ENCODE assay signal across 1 cellular context in the genomic region with DNA sequence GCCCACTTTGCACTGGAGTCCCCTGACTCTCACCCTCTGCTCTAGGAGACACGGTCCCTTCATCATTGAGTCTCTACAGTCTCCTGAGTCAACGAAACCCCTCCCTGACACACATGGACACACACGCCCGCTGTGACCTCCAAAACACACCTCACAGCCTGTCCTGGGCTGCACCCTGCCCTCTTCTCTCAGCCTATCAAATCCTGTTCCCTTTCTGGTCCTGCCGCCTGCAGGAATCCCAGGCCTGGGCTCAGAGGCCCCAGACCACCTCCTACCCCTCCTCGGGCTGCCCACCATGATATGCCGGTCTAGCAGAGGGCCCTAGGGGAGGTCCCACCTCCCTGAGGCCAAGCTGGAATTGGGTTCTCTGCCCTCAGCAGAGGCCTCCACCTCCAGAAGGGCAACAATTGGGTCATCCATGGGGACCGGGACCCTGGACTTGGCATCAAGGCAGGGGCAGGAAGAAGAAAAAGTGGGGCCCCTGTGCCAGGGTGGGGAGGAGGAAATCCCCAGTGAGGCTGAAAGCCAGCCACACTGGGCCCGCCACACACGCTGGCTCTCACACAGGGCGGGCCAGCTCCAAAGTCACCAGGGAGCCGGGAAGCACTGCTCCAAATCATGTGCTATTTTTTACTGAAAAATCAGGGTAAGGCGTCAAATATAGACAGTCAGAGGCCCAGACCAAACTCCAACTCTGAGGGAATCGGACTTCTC.
TF ChIP-seq lines count a peak whose summit lies in the region.

No MANE protein-coding gene starts in this region.

TF ChIP-seq in GM23338, 12 proteins besides CTCF, POLR2A, EP300 and RAD21:
- TF ChIP-seq, protein P1, sequence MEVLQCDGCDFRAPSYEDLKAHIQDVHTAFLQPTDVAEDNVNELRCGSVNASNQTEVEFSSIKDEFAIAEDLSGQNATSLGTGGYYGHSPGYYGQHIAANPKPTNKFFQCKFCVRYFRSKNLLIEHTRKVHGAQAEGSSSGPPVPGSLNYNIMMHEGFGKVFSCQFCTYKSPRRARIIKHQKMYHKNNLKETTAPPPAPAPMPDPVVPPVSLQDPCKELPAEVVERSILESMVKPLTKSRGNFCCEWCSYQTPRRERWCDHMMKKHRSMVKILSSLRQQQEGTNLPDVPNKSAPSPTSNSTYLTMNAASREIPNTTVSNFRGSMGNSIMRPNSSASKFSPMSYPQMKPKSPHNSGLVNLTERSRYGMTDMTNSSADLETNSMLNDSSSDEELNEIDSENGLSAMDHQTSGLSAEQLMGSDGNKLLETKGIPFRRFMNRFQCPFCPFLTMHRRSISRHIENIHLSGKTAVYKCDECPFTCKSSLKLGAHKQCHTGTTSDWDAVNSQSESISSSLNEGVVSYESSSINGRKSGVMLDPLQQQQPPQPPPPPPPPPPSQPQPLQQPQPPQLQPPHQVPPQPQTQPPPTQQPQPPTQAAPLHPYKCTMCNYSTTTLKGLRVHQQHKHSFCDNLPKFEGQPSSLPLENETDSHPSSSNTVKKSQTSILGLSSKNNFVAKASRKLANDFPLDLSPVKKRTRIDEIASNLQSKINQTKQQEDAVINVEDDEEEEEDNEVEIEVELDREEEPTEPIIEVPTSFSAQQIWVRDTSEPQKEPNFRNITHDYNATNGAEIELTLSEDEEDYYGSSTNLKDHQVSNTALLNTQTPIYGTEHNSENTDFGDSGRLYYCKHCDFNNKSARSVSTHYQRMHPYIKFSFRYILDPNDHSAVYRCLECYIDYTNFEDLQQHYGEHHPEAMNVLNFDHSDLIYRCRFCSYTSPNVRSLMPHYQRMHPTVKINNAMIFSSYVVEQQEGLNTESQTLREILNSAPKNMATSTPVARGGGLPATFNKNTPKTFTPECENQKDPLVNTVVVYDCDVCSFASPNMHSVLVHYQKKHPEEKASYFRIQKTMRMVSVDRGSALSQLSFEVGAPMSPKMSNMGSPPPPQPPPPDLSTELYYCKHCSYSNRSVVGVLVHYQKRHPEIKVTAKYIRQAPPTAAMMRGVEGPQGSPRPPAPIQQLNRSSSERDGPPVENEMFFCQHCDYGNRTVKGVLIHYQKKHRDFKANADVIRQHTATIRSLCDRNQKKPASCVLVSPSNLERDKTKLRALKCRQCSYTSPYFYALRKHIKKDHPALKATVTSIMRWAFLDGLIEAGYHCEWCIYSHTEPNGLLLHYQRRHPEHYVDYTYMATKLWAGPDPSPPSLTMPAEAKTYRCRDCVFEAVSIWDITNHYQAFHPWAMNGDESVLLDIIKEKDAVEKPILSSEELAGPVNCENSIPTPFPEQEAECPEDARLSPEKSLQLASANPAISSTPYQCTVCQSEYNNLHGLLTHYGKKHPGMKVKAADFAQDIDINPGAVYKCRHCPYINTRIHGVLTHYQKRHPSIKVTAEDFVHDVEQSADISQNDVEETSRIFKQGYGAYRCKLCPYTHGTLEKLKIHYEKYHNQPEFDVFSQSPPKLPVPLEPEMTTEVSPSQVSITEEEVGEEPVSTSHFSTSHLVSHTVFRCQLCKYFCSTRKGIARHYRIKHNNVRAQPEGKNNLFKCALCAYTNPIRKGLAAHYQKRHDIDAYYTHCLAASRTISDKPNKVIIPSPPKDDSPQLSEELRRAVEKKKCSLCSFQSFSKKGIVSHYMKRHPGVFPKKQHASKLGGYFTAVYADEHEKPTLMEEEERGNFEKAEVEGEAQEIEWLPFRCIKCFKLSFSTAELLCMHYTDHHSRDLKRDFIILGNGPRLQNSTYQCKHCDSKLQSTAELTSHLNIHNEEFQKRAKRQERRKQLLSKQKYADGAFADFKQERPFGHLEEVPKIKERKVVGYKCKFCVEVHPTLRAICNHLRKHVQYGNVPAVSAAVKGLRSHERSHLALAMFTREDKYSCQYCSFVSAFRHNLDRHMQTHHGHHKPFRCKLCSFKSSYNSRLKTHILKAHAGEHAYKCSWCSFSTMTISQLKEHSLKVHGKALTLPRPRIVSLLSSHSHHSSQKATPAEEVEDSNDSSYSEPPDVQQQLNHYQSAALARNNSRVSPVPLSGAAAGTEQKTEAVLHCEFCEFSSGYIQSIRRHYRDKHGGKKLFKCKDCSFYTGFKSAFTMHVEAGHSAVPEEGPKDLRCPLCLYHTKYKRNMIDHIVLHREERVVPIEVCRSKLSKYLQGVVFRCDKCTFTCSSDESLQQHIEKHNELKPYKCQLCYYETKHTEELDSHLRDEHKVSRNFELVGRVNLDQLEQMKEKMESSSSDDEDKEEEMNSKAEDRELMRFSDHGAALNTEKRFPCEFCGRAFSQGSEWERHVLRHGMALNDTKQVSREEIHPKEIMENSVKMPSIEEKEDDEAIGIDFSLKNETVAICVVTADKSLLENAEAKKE (CRISPR knock-in tag; IDR thresholded peaks at IDR 0.05): no peak
- no peak for TF ChIP-seq ZNF114 (CRISPR knock-in tag; IDR thresholded peaks at IDR 0.05)
- TF ChIP-seq STAT1 (IDR thresholded peaks at IDR 0.05; ENCODE audit: unreplicated experiment): no peak
- TF ChIP-seq NANOG (IDR thresholded peaks at IDR 0.05; ENCODE audit: borderline replicate concordance): no peak
- TF ChIP-seq, protein P2, sequence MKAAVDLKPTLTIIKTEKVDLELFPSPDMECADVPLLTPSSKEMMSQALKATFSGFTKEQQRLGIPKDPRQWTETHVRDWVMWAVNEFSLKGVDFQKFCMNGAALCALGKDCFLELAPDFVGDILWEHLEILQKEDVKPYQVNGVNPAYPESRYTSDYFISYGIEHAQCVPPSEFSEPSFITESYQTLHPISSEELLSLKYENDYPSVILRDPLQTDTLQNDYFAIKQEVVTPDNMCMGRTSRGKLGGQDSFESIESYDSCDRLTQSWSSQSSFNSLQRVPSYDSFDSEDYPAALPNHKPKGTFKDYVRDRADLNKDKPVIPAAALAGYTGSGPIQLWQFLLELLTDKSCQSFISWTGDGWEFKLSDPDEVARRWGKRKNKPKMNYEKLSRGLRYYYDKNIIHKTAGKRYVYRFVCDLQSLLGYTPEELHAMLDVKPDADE (IDR thresholded peaks at IDR 0.05): no peak
- TF ChIP-seq ZNF331 (CRISPR knock-in tag; IDR thresholded peaks at IDR 0.05; ENCODE audit: low read depth): no peak
- no peak for TF ChIP-seq JUNB (IDR thresholded peaks at IDR 0.05; ENCODE audit: unreplicated experiment)
- TF ChIP-seq EZH2phosphoT487 (IDR thresholded peaks at IDR 0.05; ENCODE audit: unreplicated experiment): no peak
